10 cellular contexts compared by ENCODE assay signal in the genomic region with DNA sequence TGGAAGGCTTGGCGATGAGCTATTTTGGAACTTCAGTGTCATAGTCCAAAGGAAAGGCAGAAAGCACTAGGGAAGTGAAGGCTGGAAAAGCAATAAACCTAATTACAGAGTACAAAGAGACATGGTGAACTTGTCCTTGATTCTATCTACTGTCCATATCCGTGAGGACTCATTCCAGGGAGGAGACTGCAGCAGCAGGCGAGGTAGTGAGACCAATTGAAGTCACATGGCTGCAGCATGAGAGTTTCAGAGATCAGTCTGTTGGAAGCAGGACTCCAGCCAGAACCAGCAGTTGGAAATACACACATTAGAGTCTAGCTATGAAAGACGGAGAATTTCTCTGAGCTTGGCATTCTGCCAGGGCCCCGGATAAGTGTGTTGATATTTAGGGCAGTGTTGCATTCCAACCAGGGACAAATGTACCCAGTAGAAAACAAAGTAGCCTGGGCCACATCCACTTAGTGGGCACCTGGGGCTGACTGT. TPM values are rescaled to one million over a fixed set of nuclear protein-coding genes. Genes with fewer than 3 reads are reported as not detected.
DNase-seq lines count a peak whose midpoint lies in the region; ATAC-seq and TF ChIP-seq lines count a peak whose summit lies in the region.
"Had no signal": no experiment of that assay in that cellular context is flagged by ENCODE, and none has a peak within 500 bp of the region (broad histone marks: within the 10 kb centered on the region; RNA-seq: fewer than 3 reads in every experiment).

No MANE protein-coding gene starts in this region.

- DNase-seq in IMR-90 (peak; percentile 56), astrocyte of the hippocampus (ENCODE audit: low read depth, low spot score) (peak; percentile 76), iris pigment epithelial cell (ENCODE audit: low read depth) (peak; percentile 73), iPS-NIHi7 (ENCODE audit: extremely low spot score) (no peak), Karpas-422 (no peak)

- H3K23ac ChIP-seq in IMR-90 (ENCODE audit: low read depth, low read length), result peak overlapping the region; percentile 30; the same call in 1 of the 2 replicates

- H2AK9ac ChIP-seq in IMR-90 (replicated peaks; ENCODE audit: low read depth, low read length, poor library complexity), result no peak overlapping the region

- H3K14ac ChIP-seq in IMR-90 (replicated peaks; ENCODE audit: low read depth, low read length), result peak overlapping the region; percentile 64

- ATAC-seq in IMR-90 (ENCODE audit: low read depth) (peak; percentile 63), HG03045 (IDR thresholded peaks at IDR 0.05; ENCODE audit: unreplicated experiment) (no peak), HG03378 (IDR thresholded peaks at IDR 0.05; ENCODE audit: unreplicated experiment) (no peak)
- ATAC-seq: activated T-helper 17 cell treated with anti-CD3 and anti-CD28 coated beads, Interleukin-2, amount 50 U/mL, for 72 hours; Panc1 had no signal

- H2BK5ac ChIP-seq in IMR-90 (ENCODE audit: low read depth, low read length, poor library complexity, severe bottlenecking), result no peak overlapping the region

- H4K20me1 ChIP-seq in IMR-90 (ENCODE audit: insufficient read depth, low read length) (no peaks in the 10 kb centered on the region), Karpas-422 (ENCODE audit: insufficient read depth, low read depth, low read length) (no peaks in the 10 kb centered on the region)

- in situ Hi-C loops in IMR-90 (cut with MboI; ENCODE audit: low sequenced_read_pairs), result no loop called here

- H4K5ac ChIP-seq in IMR-90 (ENCODE audit: low read depth, low read length), result no peak overlapping the region

- no peak for TF ChIP-seq CTCF in IMR-90 (conservative IDR thresholded peaks at IDR 0.05; ENCODE audit: low read depth, low read length)

- no peak overlapping the region for H3K9ac ChIP-seq in IMR-90 (ENCODE audit: low read depth, low read length)
- no peak overlapping the region for H3K9ac ChIP-seq in stomach smooth muscle (ENCODE audit: low read length in 2 of 2)
- H3K9ac ChIP-seq in Karpas-422 (ENCODE audit: low read length), result no peak overlapping the region

- BruUV-seq in IMR-90 (replicated peaks; lab: Mats Ljungman, UMichigan), result no TSS peak

- peak overlapping the region; percentile 33; the same call in 1 of the 2 replicates for H3K4ac ChIP-seq in IMR-90 (ENCODE audit: low read depth, low read length)

- H3K36me3 ChIP-seq in IMR-90 (ENCODE audit: control insufficient read depth, insufficient read depth, low read length) (no peaks in the 10 kb centered on the region), stomach smooth muscle (ENCODE audit: control insufficient read depth in 2 of 2, insufficient read depth in 2 of 2, low read length in 2 of 2) (no peaks in the 10 kb centered on the region), Karpas-422 (ENCODE audit: insufficient read depth, low read length) (no peaks in the 10 kb centered on the region)

- CTCF ChIA-PET in IMR-90 (lab: Yijun Ruan, JAX), result interaction anchor here (1.5 kb wide), 1 partner anchor 56 kb away, joined by 4 read pairs; no protein-coding TSS in a partner anchor

- intact Hi-C loops in IMR-90 (cut with micrococcal nuclease), result no loop called here

- H3K27ac ChIP-seq in IMR-90 (ENCODE audit: insufficient read depth, low read length), result no peak overlapping the region
- peak overlapping the region; percentile 31 for H3K27ac ChIP-seq in stomach smooth muscle (ENCODE audit: low read length)
- H3K27ac ChIP-seq in Karpas-422 (ENCODE audit: low read length), result no peak overlapping the region

- H2BK120ac ChIP-seq in IMR-90 (ENCODE audit: low read depth, low read length), result peak overlapping the region; percentile 47; the same call in 1 of the 2 replicates

- H2BK20ac ChIP-seq in IMR-90 (ENCODE audit: low read depth, low read length), result peak overlapping the region; percentile 57; the same call in 1 of the 2 replicates

- no peaks in the 10 kb centered on the region for H3K9me3 ChIP-seq in IMR-90 (ENCODE audit: control insufficient read depth, insufficient read depth, low read length)
- H3K9me3 ChIP-seq in stomach smooth muscle (ENCODE audit: control insufficient read depth in 2 of 2, low read length in 2 of 2), result peaks cover 0 to 7% of the 10 kb centered on the region in 2 donors
- peaks cover 59% of the 10 kb centered on the region for H3K9me3 ChIP-seq in Karpas-422 (ENCODE audit: low read length)

- peaks cover 11% of the 10 kb centered on the region; the same call in 1 of the 2 replicates for H3K9me1 ChIP-seq in IMR-90 (ENCODE audit: insufficient read depth, low read length)

- peak overlapping the region; percentile 1; the same call in 1 of the 2 replicates for H3K18ac ChIP-seq in IMR-90 (ENCODE audit: low read depth, low read length)

- no peak overlapping the region for H4K91ac ChIP-seq in IMR-90 (ENCODE audit: insufficient read depth, low read depth, low read length)

- no peak for TF ChIP-seq RAD21 in IMR-90 (IDR thresholded peaks at IDR 0.05; ENCODE audit: low read length)

- peak overlapping the region in 1 of 2 experiments; percentile 23; a peak in 1 of 4 replicates for H4K8ac ChIP-seq in IMR-90 (ENCODE audit: low read depth in 2 of 2, low read length in 2 of 2)

- H3K27me3 ChIP-seq in IMR-90 (ENCODE audit: control insufficient read depth, insufficient read depth, low read length), result no peaks in the 10 kb centered on the region
- H3K27me3 ChIP-seq in stomach smooth muscle (ENCODE audit: control insufficient read depth in 1 of 2, insufficient read depth in 2 of 2, low read length in 2 of 2), result no peaks in the 10 kb centered on the region
- H3K27me3 ChIP-seq in Karpas-422 (ENCODE audit: low read length), result no peaks in the 10 kb centered on the region

- H3K4me3 ChIP-seq in IMR-90 (ENCODE audit: insufficient read depth, low read depth, low read length) (no peak overlapping the region), stomach smooth muscle (ENCODE audit: low read length in 2 of 2) (peak overlapping the region in 1 of 2 donors; percentile 36), Karpas-422 (ENCODE audit: low read length) (no peak overlapping the region)

- no peaks in the 10 kb centered on the region for H3K9me2 ChIP-seq in Karpas-422 (replicated peaks; ENCODE audit: insufficient read depth, low read length)

- no peak for TF ChIP-seq POLR2A in IMR-90 (IDR thresholded peaks at IDR 0.05; ENCODE audit: low read depth, low read length)

- H2BK15ac ChIP-seq in IMR-90 (ENCODE audit: low read depth, low read length), result no peak overlapping the region

- H3K4me2 ChIP-seq in IMR-90 (ENCODE audit: low read depth, low read length) (no peak overlapping the region), Karpas-422 (ENCODE audit: low read depth, low read length, poor library complexity, severe bottlenecking) (no peak overlapping the region)

- WGBS in IMR-90 (ENCODE audit: extremely low coverage in 2 of 2, insufficient read length in 1 of 2), 2 experiments, result 80% methylated on average over 1 of the region's 5 CpGs; no CpG with 5 or more reads in 1 of the 2 experiments

- H3K79me2 ChIP-seq in Karpas-422 (ENCODE audit: low read length), result no peaks in the 10 kb centered on the region

- H2AK5ac ChIP-seq in IMR-90 (ENCODE audit: low read depth, low read length), result peak overlapping the region; percentile 15; the same call in 1 of the 2 replicates

- POLR2A ChIA-PET in IMR-90 (lab: Charles Lee; ENCODE audit: unreplicated experiment), result no interaction called here

- peak overlapping the region; percentile 54 for H2AFZ ChIP-seq in IMR-90 (replicated peaks; ENCODE audit: low read length, poor library complexity)
- no peak overlapping the region for H2AFZ ChIP-seq in Karpas-422 (ENCODE audit: low read length)

- dilution Hi-C loops in IMR-90 (cut with HindIII; ENCODE audit: low sequenced_read_pairs, unreplicated experiment), result no loop called here

- H3K4me1 ChIP-seq in IMR-90 (ENCODE audit: control insufficient read depth, insufficient read depth, low read length), result peaks cover 12% of the 10 kb centered on the region
- H3K4me1 ChIP-seq in stomach smooth muscle (ENCODE audit: control insufficient read depth, insufficient read depth, low read length), result peaks cover 11% of the 10 kb centered on the region
- no peaks in the 10 kb centered on the region for H3K4me1 ChIP-seq in Karpas-422 (ENCODE audit: low read length)

- H3K56ac ChIP-seq in IMR-90 (ENCODE audit: extremely low read depth, insufficient read depth, low read length), result no peak overlapping the region

- no peaks in the 10 kb centered on the region for H3K79me1 ChIP-seq in IMR-90 (ENCODE audit: low read depth in 1 of 2, low read length in 2 of 2)

TF ChIP-seq in IMR-90, 13 proteins besides CTCF, POLR2A, EP300 and RAD21:
- TF ChIP-seq MAZ (IDR thresholded peaks at IDR 0.05; ENCODE audit: borderline replicate concordance, low read depth, low read length) (no peak), RCOR1 (IDR thresholded peaks at IDR 0.05; ENCODE audit: insufficient replicate concordance, low read length) (no peak)

RNA-seq across cellular contexts. Expression of gene ARHGAP42, which starts 54.1 kb away (rescaled TPM):
- 7.3 and 8.9 TPM in 2 replicates for total RNA-seq in IMR-90 (2012; rRNA removed)
- polyA plus RNA-seq in IMR-90 (2012; rRNA removed), result 2.8 and 2.9 TPM in 2 replicates
- 0.87 and 1.3 TPM in 2 replicates for polyA plus RNA-seq in IMR-90 (2012; cell fraction: cytosol; rRNA removed)
- 1.2 and 6.8 TPM in 2 replicates for polyA plus RNA-seq in IMR-90 (2012; cell fraction: nucleus; rRNA removed; ENCODE audit: low replicate concordance)
- total RNA-seq in Karpas-422 (2014; rRNA removed; shearing (Covaris generic); ENCODE audit: low replicate concordance), result not detected in 2 replicates
- total RNA-seq: activated T-helper 17 cell treated with anti-CD3 and anti-CD28 coated beads, Interleukin-2, amount 50 U/mL, for 72 hours had no signal

Comparison
In these comparisons a context has a peak if more than half of its experiments do, and no peak if none do; other contexts are left out.
1. DNase-seq: peak in IMR-90 (single experiment), astrocyte of the hippocampus (single experiment) and iris pigment epithelial cell (single experiment); none in iPS-NIHi7 (single experiment) and Karpas-422 (single experiment).